ENCODE assay signal across 8 cellular contexts in the genomic region with DNA sequence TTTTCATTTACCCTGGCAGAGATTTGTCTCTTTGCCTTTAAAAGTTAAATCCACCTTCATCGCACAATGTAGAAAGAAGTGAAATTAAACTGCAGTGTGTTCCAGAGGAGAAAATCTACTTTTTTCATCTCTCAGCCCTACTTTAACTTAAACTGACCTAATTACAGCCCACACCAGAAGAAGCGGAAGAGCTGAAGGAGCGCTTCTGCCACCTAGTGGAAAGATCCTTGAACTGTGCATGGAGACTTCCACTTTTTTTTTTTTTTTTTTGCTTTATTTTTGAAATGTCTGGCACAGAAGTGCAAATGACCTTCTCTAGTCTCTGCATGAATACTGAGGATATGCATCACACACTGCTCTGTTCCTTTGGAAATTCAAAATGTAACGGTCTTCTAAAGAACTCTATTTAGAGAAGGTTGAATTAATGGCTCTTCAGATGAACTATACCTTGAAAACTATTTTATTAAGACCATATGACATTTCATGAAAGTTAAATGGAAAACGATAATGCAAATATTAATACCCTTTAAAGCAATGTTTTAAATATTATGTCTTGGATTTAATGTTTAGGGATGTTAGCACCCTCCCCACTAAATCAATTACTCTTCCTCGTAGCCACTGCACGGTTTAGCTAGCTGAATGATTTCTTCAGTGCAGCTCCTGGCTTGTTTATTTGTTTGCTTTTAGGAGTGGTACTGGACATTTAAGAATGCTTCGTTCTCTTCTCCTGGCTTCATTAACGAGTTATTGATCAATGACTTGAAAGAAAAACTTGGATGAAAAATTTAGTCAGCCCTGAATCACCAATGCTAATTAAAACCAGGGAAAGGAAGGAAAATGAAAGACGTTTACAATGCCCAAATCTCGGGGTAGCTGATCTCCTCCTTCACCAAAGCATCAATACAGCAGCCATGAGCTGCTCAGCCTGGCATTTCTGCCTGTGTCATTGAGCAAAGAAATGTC.
DNase-seq lines count a peak whose midpoint lies in the region; ATAC-seq and TF ChIP-seq lines count a peak whose summit lies in the region.

No MANE protein-coding gene starts in this region.

- H3K27ac ChIP-seq in hepatocyte: peak overlapping the region; percentile 8

- TF ChIP-seq CTCF in hepatocyte (IDR thresholded peaks at IDR 0.05; ENCODE audit: poor library complexity): peak; percentile 89

- ATAC-seq in HG02798 (IDR thresholded peaks at IDR 0.05; ENCODE audit: poor library complexity, unreplicated experiment): peak; percentile 94

- H3K4me1 ChIP-seq in hepatocyte (ENCODE audit: insufficient read depth): peaks cover 6% of the 10 kb centered on the region

- WGBS in hepatocyte (ENCODE audit: low lambda C conversion rate, missing lambda C conversion rate): 27% methylated on average over 11 of the region's 11 CpGs

- H3K4me2 ChIP-seq in hepatocyte: peak overlapping the region; percentile 54

- no peaks in the 10 kb centered on the region for H4K20me1 ChIP-seq in hepatocyte (ENCODE audit: insufficient read depth, poor library complexity, severe bottlenecking)

- H3K79me2 ChIP-seq in hepatocyte: no peaks in the 10 kb centered on the region

- H3K9me3 ChIP-seq in hepatocyte (ENCODE audit: low read depth): no peaks in the 10 kb centered on the region

- H2AFZ ChIP-seq in hepatocyte: peak overlapping the region; percentile 20

- H3K4me3 ChIP-seq in hepatocyte: no peak overlapping the region
- peak overlapping the region; percentile 29 for H3K4me3 ChIP-seq in skeletal muscle cell (ENCODE audit: low read depth, low read length)

- no peaks in the 10 kb centered on the region for H3K27me3 ChIP-seq in hepatocyte

- DNase-seq in NCI-H510A treated with DMSO at 0.1 percent for 48 hours (lab: John Stamatoyannopoulos, UW): peak; percentile 65
- DNase-seq in NCI-H510A (lab: John Stamatoyannopoulos, UW): no peak
- DNase-seq in NCI-H1105 (lab: John Stamatoyannopoulos, UW): peak; percentile 60
- peak; percentile 49 for DNase-seq in T follicular helper cell (ENCODE audit: low read depth)
- DNase-seq in amniotic stem cell (lab: John Stamatoyannopoulos, UW): peak; percentile 56
- DNase-seq in hepatocyte (ENCODE audit: low spot score): peak; percentile 87
- DNase-seq in skeletal muscle cell (ENCODE audit: low read depth): peak; percentile 79

- H3K9me2 ChIP-seq in hepatocyte (replicated peaks; ENCODE audit: insufficient read depth): no peaks in the 10 kb centered on the region

- no peaks in the 10 kb centered on the region for H3K36me3 ChIP-seq in hepatocyte (replicated peaks; ENCODE audit: insufficient read depth, low read depth)
